20 cellular contexts compared by ENCODE assay signal in genomic region chr13:46334423-46334822, GRCh38. TPM values are rescaled to one million over a fixed set of nuclear protein-coding genes. Genes with fewer than 3 reads are reported as not detected.
DNase-seq lines count a peak whose midpoint lies in the region; ATAC-seq and TF ChIP-seq lines count a peak whose summit lies in the region.
"Had no signal": no experiment of that assay in that cellular context is flagged by ENCODE, and none has a peak within 500 bp of the region (broad histone marks: within the 10 kb centered on the region; RNA-seq: fewer than 3 reads in every experiment).

No MANE protein-coding gene starts in this region.

- H3K9me3 ChIP-seq in OCI-LY1 (ENCODE audit: low read length) (no peaks in the 10 kb centered on the region), stomach (peaks cover 0 to 11% (median 7%) of the 10 kb centered on the region in 4 donors)

- no peak overlapping the region for H3K9ac ChIP-seq in OCI-LY1 (ENCODE audit: low read length)

- 62 to 80% (median 69%) methylated on average over 4 of the region's 4 CpGs for WGBS in stomach, 5 donors

- H3K9me2 ChIP-seq in OCI-LY1 (ENCODE audit: low read depth, low read length), result no peaks in the 10 kb centered on the region

- TF ChIP-seq CTCF in OCI-LY1 (IDR thresholded peaks at IDR 0.05; ENCODE audit: low read length) (no peak), stomach (IDR thresholded peaks at IDR 0.05) (no peak)

- no peaks in the 10 kb centered on the region for H4K20me1 ChIP-seq in OCI-LY1 (ENCODE audit: insufficient read depth, low read length)

- peaks cover 6% of the 10 kb centered on the region for H3K36me3 Mint-ChIP-seq in activated CD8-positive, alpha-beta memory T cell treated with anti-CD3 and anti-CD28 coated beads, Interleukin-2, amount 10 ng/mL, durations not matched to agents 7 days and 5 days
- H3K36me3 Mint-ChIP-seq in IgD-negative memory B cell, result peaks cover 4% of the 10 kb centered on the region
- peaks cover 18% of the 10 kb centered on the region for H3K36me3 Mint-ChIP-seq in dendritic cell treated with granulocyte-macrophage colony-stimulating factor and Interleukin-4, amounts not matched to agents 40 ng/mL and 50 ng/mL, for 4 days (ENCODE audit: low read depth)

- peaks cover 2% of the 10 kb centered on the region for H3K9me3 Mint-ChIP-seq in activated CD8-positive, alpha-beta memory T cell treated with anti-CD3 and anti-CD28 coated beads, Interleukin-2, amount 10 ng/mL, durations not matched to agents 7 days and 5 days (ENCODE audit: low read depth)
- peaks cover 0 to 4% (median 0%) of the 10 kb centered on the region in 3 donors for H3K9me3 Mint-ChIP-seq in IgD-negative memory B cell
- H3K9me3 Mint-ChIP-seq in dendritic cell treated with granulocyte-macrophage colony-stimulating factor and Interleukin-4, amounts not matched to agents 40 ng/mL and 50 ng/mL, for 4 days, result peaks cover 19% of the 10 kb centered on the region

- peak overlapping the region; percentile 34 for H3K27ac Mint-ChIP-seq in activated CD8-positive, alpha-beta memory T cell treated with anti-CD3 and anti-CD28 coated beads, Interleukin-2, amount 10 ng/mL, durations not matched to agents 7 days and 5 days
- H3K27ac Mint-ChIP-seq in IgD-negative memory B cell, result peak overlapping the region in 2 of 3 donors; percentile 26 to 64
- peak overlapping the region; percentile 59 for H3K27ac Mint-ChIP-seq in dendritic cell treated with granulocyte-macrophage colony-stimulating factor and Interleukin-4, amounts not matched to agents 40 ng/mL and 50 ng/mL, for 4 days

- peaks cover 2% of the 10 kb centered on the region for H3K27me3 Mint-ChIP-seq in activated CD8-positive, alpha-beta memory T cell treated with anti-CD3 and anti-CD28 coated beads, Interleukin-2, amount 10 ng/mL, durations not matched to agents 7 days and 5 days
- no peaks in the 10 kb centered on the region for H3K27me3 Mint-ChIP-seq in IgD-negative memory B cell
- H3K27me3 Mint-ChIP-seq in dendritic cell treated with granulocyte-macrophage colony-stimulating factor and Interleukin-4, amounts not matched to agents 40 ng/mL and 50 ng/mL, for 4 days, result no peaks in the 10 kb centered on the region

- H3K4me1 ChIP-seq in OCI-LY1 (ENCODE audit: insufficient read depth, low read length, severe bottlenecking), result peaks cover 4% of the 10 kb centered on the region
- H3K4me1 ChIP-seq in stomach, result no peaks in the 10 kb centered on the region

- H3K4me2 ChIP-seq in OCI-LY1 (ENCODE audit: low read length), result no peak overlapping the region

- DNase-seq in activated CD8-positive, alpha-beta memory T cell treated with anti-CD3 and anti-CD28 coated beads, Interleukin-2, amount 10 ng/mL, durations not matched to agents 7 days and 5 days, result no peak
- DNase-seq in activated CD8-positive, alpha-beta memory T cell treated with anti-CD3 and anti-CD28 coated beads, Interleukin-2, amount 50 U/mL, for 48 hours, result no peak
- DNase-seq in stomach, result no peak
- DNase-seq: COR-L47; DMS153; H7; Karpas-422; MM.1S; NCI-H187; NCI-H446; NCI-H69; NK-92 treated with Interleukin-12 subunit alpha and Interleukin-12 subunit beta, amount 100 ng/mL, for 24 hours; PC-3 had no signal

- H3K4me3 ChIP-seq in OCI-LY1 (ENCODE audit: low read depth, low read length, poor library complexity, severe bottlenecking) (no peak overlapping the region), stomach (no peak overlapping the region)

- H3K27me3 ChIP-seq in OCI-LY1 (ENCODE audit: insufficient read depth, low read length) (no peaks in the 10 kb centered on the region), stomach (peaks cover 0 to 3% (median 0%) of the 10 kb centered on the region in 3 donors)

- peaks cover 47% of the 10 kb centered on the region for H3K4me1 Mint-ChIP-seq in activated CD8-positive, alpha-beta memory T cell treated with anti-CD3 and anti-CD28 coated beads, Interleukin-2, amount 10 ng/mL, durations not matched to agents 7 days and 5 days
- H3K4me1 Mint-ChIP-seq in IgD-negative memory B cell, result peaks cover 21 to 41% (median 33%) of the 10 kb centered on the region in 3 donors
- H3K4me1 Mint-ChIP-seq in dendritic cell treated with granulocyte-macrophage colony-stimulating factor and Interleukin-4, amounts not matched to agents 40 ng/mL and 50 ng/mL, for 4 days (ENCODE audit: low read depth), result peaks cover 75% of the 10 kb centered on the region

- H3K36me3 ChIP-seq in OCI-LY1 (ENCODE audit: insufficient read depth, low read length) (peaks cover 25% of the 10 kb centered on the region), stomach (no peaks in the 10 kb centered on the region)

- no peak overlapping the region for H2AFZ ChIP-seq in OCI-LY1 (ENCODE audit: low read length)

- ATAC-seq in activated CD8-positive, alpha-beta memory T cell treated with anti-CD3 and anti-CD28 coated beads, Interleukin-2, amount 10 ng/mL, durations not matched to agents 7 days and 5 days, result no peak
- ATAC-seq in GM18520 (IDR thresholded peaks at IDR 0.05; ENCODE audit: unreplicated experiment) (no peak), GM18517 (IDR thresholded peaks at IDR 0.05; ENCODE audit: unreplicated experiment) (no peak)
- ATAC-seq: PC-3 had no signal

- no peak for TF ChIP-seq POLR2A in stomach (IDR thresholded peaks at IDR 0.05)

- H3F3A ChIP-seq in OCI-LY1 (ENCODE audit: insufficient read depth, low read length), result no peaks in the 10 kb centered on the region

- no peak for TF ChIP-seq EP300 in stomach (IDR thresholded peaks at IDR 0.05)

- no peak overlapping the region for H3K4me3 Mint-ChIP-seq in activated CD8-positive, alpha-beta memory T cell treated with anti-CD3 and anti-CD28 coated beads, Interleukin-2, amount 10 ng/mL, durations not matched to agents 7 days and 5 days
- no peak overlapping the region for H3K4me3 Mint-ChIP-seq in IgD-negative memory B cell
- H3K4me3 Mint-ChIP-seq in dendritic cell treated with granulocyte-macrophage colony-stimulating factor and Interleukin-4, amounts not matched to agents 40 ng/mL and 50 ng/mL, for 4 days, result no peak overlapping the region

- H3K27ac ChIP-seq in OCI-LY1 (ENCODE audit: low read depth, low read length, poor library complexity, severe bottlenecking) (peak overlapping the region; percentile 25), stomach (no peak overlapping the region)
- H3K27ac ChIP-seq: C4-2B, RWPE1 had no signal

- H3K79me2 ChIP-seq in OCI-LY1 (ENCODE audit: insufficient read depth, low read length), result no peaks in the 10 kb centered on the region

- CTCF ChIA-PET in activated CD8-positive, alpha-beta memory T cell treated with anti-CD3 and anti-CD28 coated beads, Interleukin-2, amount 10 ng/mL, durations not matched to agents 7 days and 5 days (lab: Charles Lee), result interaction anchor here (1.9 kb wide), 1 partner anchor 13 kb away, joined by 9 read pairs; no protein-coding TSS in a partner anchor

- intact Hi-C loops in dendritic cell treated with granulocyte-macrophage colony-stimulating factor and Interleukin-4, amounts not matched to agents 40 ng/mL and 50 ng/mL, for 4 days (cut with micrococcal nuclease), result no loop called here
- intact Hi-C loops in stomach (cut with DNase I; ENCODE audit: low total_unique reads), result no loop called here

RNA-seq across cellular contexts. Expression of gene RUBCNL, which starts 52.6 kb away (rescaled TPM):
- total RNA-seq in activated CD8-positive, alpha-beta memory T cell treated with anti-CD3 and anti-CD28 coated beads, Interleukin-2, amount 10 ng/mL, durations not matched to agents 7 days and 5 days, result not detected
- 82.6 TPM for polyA plus RNA-seq in IgD-negative memory B cell
- total RNA-seq in stomach, result 1 to 10 TPM in 3 of 5 donors, not detected in 2; 4.6 to 7.7 (median 5.0) TPM
- polyA plus RNA-seq in stomach, result under 1 TPM; 0.46 to 0.70 (median 0.56) TPM
- total RNA-seq: PC-3 had no signal
